ENCODE assay signal across 10 cellular contexts in the genomic region with DNA sequence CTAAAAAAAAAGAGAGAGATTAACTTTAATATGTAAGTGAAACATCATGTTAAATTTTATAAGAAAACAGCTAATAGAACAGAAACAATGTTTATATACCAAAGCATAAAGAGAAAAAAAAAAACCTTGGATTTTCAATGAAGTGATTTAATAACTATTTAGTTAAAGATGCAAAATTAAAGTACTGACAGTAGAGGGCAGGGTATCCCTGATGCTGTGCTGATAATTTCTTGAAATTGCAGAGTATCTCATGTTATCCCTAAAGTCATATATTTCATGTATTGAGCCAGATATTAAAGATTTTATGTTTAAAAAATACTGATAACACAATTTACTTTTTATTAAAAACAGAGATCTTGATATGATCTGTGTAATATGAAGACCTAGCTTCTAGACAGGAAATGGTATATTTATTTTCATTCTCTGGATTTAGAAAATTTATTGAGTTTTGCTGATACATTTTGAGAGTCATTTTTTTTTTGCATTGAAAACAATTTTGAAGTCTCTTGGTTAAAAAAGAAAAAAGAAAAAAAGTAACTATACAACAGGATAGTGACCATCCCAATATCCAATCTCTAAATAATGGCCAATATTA.
DNase-seq lines count a peak whose midpoint lies in the region; FAIRE-seq and TF ChIP-seq lines count a peak whose summit lies in the region.
"Had no signal": no experiment of that assay in that cellular context is flagged by ENCODE, and none has a peak within 500 bp of the region (broad histone marks: within the 10 kb centered on the region; RNA-seq: fewer than 3 reads in every experiment).

No MANE protein-coding gene starts in this region.

- peak; percentile 19 for DNase-seq in GM03348 (ENCODE audit: low spot score)
- no peak for DNase-seq in RCC 7860 (ENCODE audit: low spot score)
- no peak for DNase-seq in esophagus squamous epithelium (lab: John Stamatoyannopoulos, UW)
- DNase-seq in pons (ENCODE audit: low spot score) = peak; percentile 53
- DNase-seq in NCI-H2081 treated with DMSO at 0.1 percent for 48 hours (lab: John Stamatoyannopoulos, UW) = no peak
- no peak for DNase-seq in transverse colon
- DNase-seq in SK-N-DZ (ENCODE audit: low spot score) = no peak
- DNase-seq in NCI-H1930 (lab: John Stamatoyannopoulos, UW) = no peak
- DNase-seq: activated naive CD8-positive, alpha-beta T cell treated with anti-CD3 and anti-CD28 coated beads, Interleukin-2, amount 10 ng/mL, durations not matched to agents 7 days and 5 days; MV-4-11 had no signal

- H3K27ac ChIP-seq in esophagus squamous epithelium (no peak overlapping the region), transverse colon (no peak overlapping the region)

- H3K27me3 ChIP-seq in esophagus squamous epithelium (no peaks in the 10 kb centered on the region), transverse colon (no peaks in the 10 kb centered on the region)

- H3K36me3 ChIP-seq in esophagus squamous epithelium (no peaks in the 10 kb centered on the region), transverse colon (no peaks in the 10 kb centered on the region)

- H3K4me1 ChIP-seq in esophagus squamous epithelium (peaks cover 0 to 7% (median 0%) of the 10 kb centered on the region in 3 donors), transverse colon (no peaks in the 10 kb centered on the region)

- no peak for TF ChIP-seq EP300 in transverse colon (IDR thresholded peaks at IDR 0.05; ENCODE audit: low read depth)

- no peak overlapping the region for H3K4me3 ChIP-seq in esophagus squamous epithelium
- no peak overlapping the region for H3K4me3 ChIP-seq in transverse colon

- intact Hi-C loops in esophagus squamous epithelium (cut with DNase I) = no loop called here
- intact Hi-C loops in transverse colon (cut with DNase I; ENCODE audit: low total_unique reads) = no loop called here

- H3K9me3 ChIP-seq in esophagus squamous epithelium = no peaks in the 10 kb centered on the region
- no peaks in the 10 kb centered on the region for H3K9me3 ChIP-seq in transverse colon

- in situ Hi-C loops in transverse colon (cut with MboI; ENCODE audit: low pct_ligation_motif_present in 1 of 4, low pct_unique_long_range_greater_than_20kb in 1 of 4, low sequenced_read_pairs in 3 of 4) = no loop called here

- TF ChIP-seq CTCF in esophagus squamous epithelium (IDR thresholded peaks at IDR 0.05) = peak in 4 of 6 experiments; percentile 14 to 30 (median 20)
- peak in 1 of 5 experiments; percentile 12 for TF ChIP-seq CTCF in transverse colon (IDR thresholded peaks at IDR 0.05)

- TF ChIP-seq POLR2A in esophagus squamous epithelium (IDR thresholded peaks at IDR 0.05) = no peak
- no peak for TF ChIP-seq POLR2A in transverse colon (IDR thresholded peaks at IDR 0.05)

- FAIRE-seq in RCC 7860 (lab: Jason Lieb, UNC) = peak; percentile 69

Comparison
In these comparisons a context has a peak if more than half of its experiments do, and no peak if none do; other contexts are left out.
1. DNase-seq: peak in GM03348 (single experiment) and pons (single experiment); none in RCC 7860 (single experiment), esophagus squamous epithelium (single experiment), NCI-H2081 treated with DMSO at 0.1 percent for 48 hours (single experiment), transverse colon (single experiment), SK-N-DZ (single experiment) and NCI-H1930 (0 of 2).